ENCODE assay signal across 1 cellular context in the genomic region with DNA sequence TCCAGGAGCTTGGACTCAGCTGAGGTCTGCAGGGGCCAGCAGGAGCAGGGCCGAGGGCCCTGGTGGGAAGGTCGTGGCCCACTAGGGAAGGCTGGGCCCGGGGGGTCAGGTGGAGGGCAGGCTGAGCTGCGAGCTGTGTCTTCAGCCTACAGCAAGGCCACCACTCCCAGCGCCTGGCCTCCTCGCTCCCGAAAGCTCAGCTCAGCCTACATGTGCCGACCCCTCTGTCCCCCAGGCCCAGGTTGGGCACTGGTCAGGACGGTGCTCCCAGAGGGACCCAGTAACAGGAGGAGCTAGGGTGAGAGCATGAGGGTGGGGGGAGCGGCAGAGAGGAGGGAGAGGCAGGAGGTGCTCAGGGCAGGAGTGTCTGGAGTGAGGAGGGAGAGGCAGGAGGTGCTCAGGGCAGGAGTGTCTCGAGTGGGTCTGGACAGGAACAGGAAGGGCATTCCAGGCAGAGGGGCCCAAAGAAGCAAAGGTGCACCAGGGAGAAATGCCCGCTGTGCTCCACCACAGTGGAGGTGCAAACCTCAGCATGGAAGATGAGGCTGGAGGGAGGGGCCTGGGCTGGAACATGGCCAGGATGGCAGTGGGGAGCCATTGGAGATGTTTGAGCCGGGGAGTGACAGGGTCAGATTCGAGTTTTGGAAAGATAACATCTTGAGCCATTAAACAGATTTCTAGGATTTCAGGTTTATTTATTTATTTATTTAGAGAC.
TF ChIP-seq lines count a peak whose summit lies in the region.

No MANE protein-coding gene starts in this region.

TF ChIP-seq in HepG2, 621 proteins besides CTCF, POLR2A, EP300 and RAD21 (continued from another document):
- TF ChIP-seq, protein P1, sequence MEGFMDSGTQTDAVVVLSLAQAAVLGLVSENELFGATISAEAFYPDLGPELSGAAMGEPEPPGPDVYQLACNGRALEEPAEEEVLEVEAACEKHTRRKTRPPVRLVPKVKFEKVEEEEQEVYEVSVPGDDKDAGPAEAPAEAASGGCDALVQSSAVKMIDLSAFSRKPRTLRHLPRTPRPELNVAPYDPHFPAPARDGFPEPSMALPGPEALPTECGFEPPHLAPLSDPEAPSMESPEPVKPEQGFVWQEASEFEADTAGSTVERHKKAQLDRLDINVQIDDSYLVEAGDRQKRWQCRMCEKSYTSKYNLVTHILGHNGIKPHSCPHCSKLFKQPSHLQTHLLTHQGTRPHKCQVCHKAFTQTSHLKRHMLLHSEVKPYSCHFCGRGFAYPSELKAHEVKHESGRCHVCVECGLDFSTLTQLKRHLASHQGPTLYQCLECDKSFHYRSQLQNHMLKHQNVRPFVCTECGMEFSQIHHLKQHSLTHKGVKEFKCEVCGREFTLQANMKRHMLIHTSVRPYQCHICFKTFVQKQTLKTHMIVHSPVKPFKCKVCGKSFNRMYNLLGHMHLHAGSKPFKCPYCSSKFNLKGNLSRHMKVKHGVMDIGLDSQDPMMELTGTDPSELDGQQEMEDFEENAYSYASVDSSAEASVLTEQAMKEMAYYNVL (CRISPR knock-in tag; IDR thresholded peaks at IDR 0.05; ENCODE audit: borderline replicate concordance): 0 out of 2 replicates have a peak, but pooled peaks have one; percentile 23
- TF ChIP-seq ZSCAN25 (CRISPR knock-in tag; IDR thresholded peaks at IDR 0.05): no peak
- TF ChIP-seq, protein P2, sequence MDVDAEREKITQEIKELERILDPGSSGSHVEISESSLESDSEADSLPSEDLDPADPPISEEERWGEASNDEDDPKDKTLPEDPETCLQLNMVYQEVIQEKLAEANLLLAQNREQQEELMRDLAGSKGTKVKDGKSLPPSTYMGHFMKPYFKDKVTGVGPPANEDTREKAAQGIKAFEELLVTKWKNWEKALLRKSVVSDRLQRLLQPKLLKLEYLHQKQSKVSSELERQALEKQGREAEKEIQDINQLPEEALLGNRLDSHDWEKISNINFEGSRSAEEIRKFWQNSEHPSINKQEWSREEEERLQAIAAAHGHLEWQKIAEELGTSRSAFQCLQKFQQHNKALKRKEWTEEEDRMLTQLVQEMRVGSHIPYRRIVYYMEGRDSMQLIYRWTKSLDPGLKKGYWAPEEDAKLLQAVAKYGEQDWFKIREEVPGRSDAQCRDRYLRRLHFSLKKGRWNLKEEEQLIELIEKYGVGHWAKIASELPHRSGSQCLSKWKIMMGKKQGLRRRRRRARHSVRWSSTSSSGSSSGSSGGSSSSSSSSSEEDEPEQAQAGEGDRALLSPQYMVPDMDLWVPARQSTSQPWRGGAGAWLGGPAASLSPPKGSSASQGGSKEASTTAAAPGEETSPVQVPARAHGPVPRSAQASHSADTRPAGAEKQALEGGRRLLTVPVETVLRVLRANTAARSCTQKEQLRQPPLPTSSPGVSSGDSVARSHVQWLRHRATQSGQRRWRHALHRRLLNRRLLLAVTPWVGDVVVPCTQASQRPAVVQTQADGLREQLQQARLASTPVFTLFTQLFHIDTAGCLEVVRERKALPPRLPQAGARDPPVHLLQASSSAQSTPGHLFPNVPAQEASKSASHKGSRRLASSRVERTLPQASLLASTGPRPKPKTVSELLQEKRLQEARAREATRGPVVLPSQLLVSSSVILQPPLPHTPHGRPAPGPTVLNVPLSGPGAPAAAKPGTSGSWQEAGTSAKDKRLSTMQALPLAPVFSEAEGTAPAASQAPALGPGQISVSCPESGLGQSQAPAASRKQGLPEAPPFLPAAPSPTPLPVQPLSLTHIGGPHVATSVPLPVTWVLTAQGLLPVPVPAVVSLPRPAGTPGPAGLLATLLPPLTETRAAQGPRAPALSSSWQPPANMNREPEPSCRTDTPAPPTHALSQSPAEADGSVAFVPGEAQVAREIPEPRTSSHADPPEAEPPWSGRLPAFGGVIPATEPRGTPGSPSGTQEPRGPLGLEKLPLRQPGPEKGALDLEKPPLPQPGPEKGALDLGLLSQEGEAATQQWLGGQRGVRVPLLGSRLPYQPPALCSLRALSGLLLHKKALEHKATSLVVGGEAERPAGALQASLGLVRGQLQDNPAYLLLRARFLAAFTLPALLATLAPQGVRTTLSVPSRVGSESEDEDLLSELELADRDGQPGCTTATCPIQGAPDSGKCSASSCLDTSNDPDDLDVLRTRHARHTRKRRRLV (CRISPR knock-in tag; IDR thresholded peaks at IDR 0.05): no peak
- TF ChIP-seq MIER2 (CRISPR knock-in tag; IDR thresholded peaks at IDR 0.05): no peak
- TF ChIP-seq, protein P3, sequence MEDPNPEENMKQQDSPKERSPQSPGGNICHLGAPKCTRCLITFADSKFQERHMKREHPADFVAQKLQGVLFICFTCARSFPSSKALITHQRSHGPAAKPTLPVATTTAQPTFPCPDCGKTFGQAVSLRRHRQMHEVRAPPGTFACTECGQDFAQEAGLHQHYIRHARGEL (CRISPR knock-in tag; IDR thresholded peaks at IDR 0.05): 0 out of 2 replicates have a peak, but pooled peaks have one; percentile 56
- TF ChIP-seq, protein P4, sequence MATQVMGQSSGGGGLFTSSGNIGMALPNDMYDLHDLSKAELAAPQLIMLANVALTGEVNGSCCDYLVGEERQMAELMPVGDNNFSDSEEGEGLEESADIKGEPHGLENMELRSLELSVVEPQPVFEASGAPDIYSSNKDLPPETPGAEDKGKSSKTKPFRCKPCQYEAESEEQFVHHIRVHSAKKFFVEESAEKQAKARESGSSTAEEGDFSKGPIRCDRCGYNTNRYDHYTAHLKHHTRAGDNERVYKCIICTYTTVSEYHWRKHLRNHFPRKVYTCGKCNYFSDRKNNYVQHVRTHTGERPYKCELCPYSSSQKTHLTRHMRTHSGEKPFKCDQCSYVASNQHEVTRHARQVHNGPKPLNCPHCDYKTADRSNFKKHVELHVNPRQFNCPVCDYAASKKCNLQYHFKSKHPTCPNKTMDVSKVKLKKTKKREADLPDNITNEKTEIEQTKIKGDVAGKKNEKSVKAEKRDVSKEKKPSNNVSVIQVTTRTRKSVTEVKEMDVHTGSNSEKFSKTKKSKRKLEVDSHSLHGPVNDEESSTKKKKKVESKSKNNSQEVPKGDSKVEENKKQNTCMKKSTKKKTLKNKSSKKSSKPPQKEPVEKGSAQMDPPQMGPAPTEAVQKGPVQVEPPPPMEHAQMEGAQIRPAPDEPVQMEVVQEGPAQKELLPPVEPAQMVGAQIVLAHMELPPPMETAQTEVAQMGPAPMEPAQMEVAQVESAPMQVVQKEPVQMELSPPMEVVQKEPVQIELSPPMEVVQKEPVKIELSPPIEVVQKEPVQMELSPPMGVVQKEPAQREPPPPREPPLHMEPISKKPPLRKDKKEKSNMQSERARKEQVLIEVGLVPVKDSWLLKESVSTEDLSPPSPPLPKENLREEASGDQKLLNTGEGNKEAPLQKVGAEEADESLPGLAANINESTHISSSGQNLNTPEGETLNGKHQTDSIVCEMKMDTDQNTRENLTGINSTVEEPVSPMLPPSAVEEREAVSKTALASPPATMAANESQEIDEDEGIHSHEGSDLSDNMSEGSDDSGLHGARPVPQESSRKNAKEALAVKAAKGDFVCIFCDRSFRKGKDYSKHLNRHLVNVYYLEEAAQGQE (IDR thresholded peaks at IDR 0.05; ENCODE audit: borderline replicate concordance in 1 of 2, low read depth in 1 of 2, low read length in 2 of 2): no peak
- TF ChIP-seq, protein P5, sequence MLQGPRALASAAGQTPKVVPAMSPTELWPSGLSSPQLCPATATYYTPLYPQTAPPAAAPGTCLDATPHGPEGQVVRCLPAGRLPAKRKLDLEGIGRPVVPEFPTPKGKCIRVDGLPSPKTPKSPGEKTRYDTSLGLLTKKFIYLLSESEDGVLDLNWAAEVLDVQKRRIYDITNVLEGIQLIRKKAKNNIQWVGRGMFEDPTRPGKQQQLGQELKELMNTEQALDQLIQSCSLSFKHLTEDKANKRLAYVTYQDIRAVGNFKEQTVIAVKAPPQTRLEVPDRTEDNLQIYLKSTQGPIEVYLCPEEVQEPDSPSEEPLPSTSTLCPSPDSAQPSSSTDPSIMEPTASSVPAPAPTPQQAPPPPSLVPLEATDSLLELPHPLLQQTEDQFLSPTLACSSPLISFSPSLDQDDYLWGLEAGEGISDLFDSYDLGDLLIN (CRISPR knock-in tag; IDR thresholded peaks at IDR 0.05; ENCODE audit: borderline replicate concordance): no peak
- no peak for TF ChIP-seq SRF (IDR thresholded peaks at IDR 0.05; ENCODE audit: low read depth, low read length)
- TF ChIP-seq, protein P6, sequence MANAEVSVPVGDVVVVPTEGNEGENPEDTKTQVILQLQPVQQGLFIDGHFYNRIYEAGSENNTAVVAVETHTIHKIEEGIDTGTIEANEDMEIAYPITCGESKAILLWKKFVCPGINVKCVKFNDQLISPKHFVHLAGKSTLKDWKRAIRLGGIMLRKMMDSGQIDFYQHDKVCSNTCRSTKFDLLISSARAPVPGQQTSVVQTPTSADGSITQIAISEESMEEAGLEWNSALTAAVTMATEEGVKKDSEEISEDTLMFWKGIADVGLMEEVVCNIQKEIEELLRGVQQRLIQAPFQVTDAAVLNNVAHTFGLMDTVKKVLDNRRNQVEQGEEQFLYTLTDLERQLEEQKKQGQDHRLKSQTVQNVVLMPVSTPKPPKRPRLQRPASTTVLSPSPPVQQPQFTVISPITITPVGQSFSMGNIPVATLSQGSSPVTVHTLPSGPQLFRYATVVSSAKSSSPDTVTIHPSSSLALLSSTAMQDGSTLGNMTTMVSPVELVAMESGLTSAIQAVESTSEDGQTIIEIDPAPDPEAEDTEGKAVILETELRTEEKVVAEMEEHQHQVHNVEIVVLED (CRISPR knock-in tag; IDR thresholded peaks at IDR 0.05; ENCODE audit: borderline replicate concordance): no peak
- no peak for TF ChIP-seq ZNF619 (CRISPR knock-in tag; IDR thresholded peaks at IDR 0.05)
